Comparison of ENCODE assay signal across 25 cellular contexts in the genomic region with DNA sequence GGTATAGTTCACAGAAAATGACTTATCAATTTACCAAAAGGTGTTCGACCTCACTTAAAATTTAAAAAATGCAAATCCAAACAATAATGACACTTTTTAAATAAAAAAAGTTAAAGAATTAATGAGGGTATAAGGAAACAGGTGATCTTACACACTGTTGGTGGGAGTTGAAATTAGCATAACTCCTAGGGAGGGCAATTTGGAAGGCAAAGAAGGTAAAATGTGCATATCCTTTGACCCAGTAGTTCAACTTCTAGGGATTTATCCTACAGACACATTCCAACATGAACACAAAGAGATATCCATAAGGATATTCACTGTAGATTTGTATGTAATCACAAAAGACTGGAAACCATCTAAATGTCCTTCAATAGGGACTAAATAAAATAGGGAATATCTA.
"Had no signal": no experiment of that assay in that cellular context is flagged by ENCODE, and none has a peak within 500 bp of the region (broad histone marks: within the 10 kb centered on the region; RNA-seq: fewer than 3 reads in every experiment).

No MANE protein-coding gene starts in this region.

- H3K4me3 Mint-ChIP-seq: activated CD4-positive, alpha-beta T cell treated with anti-CD3 and anti-CD28 coated beads, Interleukin-2, amount 10 ng/mL, durations not matched to agents 24 days and 14 days; activated CD8-positive, alpha-beta T cell treated with anti-CD3 and anti-CD28 coated beads for 36 hours; activated naive CD8-positive, alpha-beta T cell treated with anti-CD3 and anti-CD28 coated beads, Interleukin-2, amount 10 ng/mL, durations not matched to agents 7 days and 5 days; activated T-cell treated with anti-CD3 and anti-CD28 coated beads, Interleukin-2, amount 50 U/mL, for 72 hours; activated T-helper 17 cell treated with anti-CD3 and anti-CD28 coated beads, Interleukin-2, amount 50 U/mL, for 72 hours; central memory CD8-positive, alpha-beta T cell had no signal

- H3K9me3 Mint-ChIP-seq: activated CD4-positive, alpha-beta T cell treated with anti-CD3 and anti-CD28 coated beads, Interleukin-2, amount 10 ng/mL, durations not matched to agents 24 days and 14 days; activated CD8-positive, alpha-beta T cell treated with anti-CD3 and anti-CD28 coated beads for 36 hours; activated naive CD8-positive, alpha-beta T cell treated with anti-CD3 and anti-CD28 coated beads, Interleukin-2, amount 10 ng/mL, durations not matched to agents 7 days and 5 days; activated T-cell treated with anti-CD3 and anti-CD28 coated beads, Interleukin-2, amount 50 U/mL, for 72 hours; activated T-helper 17 cell treated with anti-CD3 and anti-CD28 coated beads, Interleukin-2, amount 50 U/mL, for 72 hours; central memory CD8-positive, alpha-beta T cell had no signal

- H3K27me3 Mint-ChIP-seq: activated naive CD8-positive, alpha-beta T cell treated with anti-CD3 and anti-CD28 coated beads, Interleukin-2, amount 10 ng/mL, durations not matched to agents 7 days and 5 days had no signal

- H3K9me3 ChIP-seq: SJCRH30 had no signal

- H3K36me3 ChIP-seq: brain microvascular endothelial cell, cardiac muscle cell, SJCRH30, WERI-Rb-1 had no signal

- H3K27ac ChIP-seq: brain microvascular endothelial cell, cardiac muscle cell, SJCRH30, SK-N-MC, WERI-Rb-1 had no signal

- H3K36me3 Mint-ChIP-seq: activated naive CD8-positive, alpha-beta T cell treated with anti-CD3 and anti-CD28 coated beads, Interleukin-2, amount 10 ng/mL, durations not matched to agents 7 days and 5 days had no signal

- ATAC-seq: activated CD8-positive, alpha-beta T cell treated with anti-CD3 and anti-CD28 coated beads for 36 hours; activated T-cell treated with anti-CD3 and anti-CD28 coated beads, Interleukin-2, amount 50 U/mL, for 72 hours; activated T-helper 17 cell treated with anti-CD3 and anti-CD28 coated beads, Interleukin-2, amount 50 U/mL, for 72 hours; Panc1 had no signal

- H3K27me3 ChIP-seq: brain microvascular endothelial cell, cardiac muscle cell, SJCRH30 had no signal

- H3K4me1 Mint-ChIP-seq: activated CD4-positive, alpha-beta T cell treated with anti-CD3 and anti-CD28 coated beads, Interleukin-2, amount 10 ng/mL, durations not matched to agents 24 days and 14 days; activated naive CD8-positive, alpha-beta T cell treated with anti-CD3 and anti-CD28 coated beads, Interleukin-2, amount 10 ng/mL, durations not matched to agents 7 days and 5 days; activated T-helper 17 cell treated with anti-CD3 and anti-CD28 coated beads, Interleukin-2, amount 50 U/mL, for 72 hours; central memory CD8-positive, alpha-beta T cell had no signal

- H3K4me1 ChIP-seq: SJCRH30 had no signal

- DNase-seq: activated CD4-positive, alpha-beta T cell treated with anti-CD3 and anti-CD28 coated beads, Interleukin-2, amount 10 ng/mL, durations not matched to agents 24 days and 14 days; activated CD4-positive, alpha-beta T cell treated with anti-CD3 and anti-CD28 coated beads, Interleukin-2, amount 50 U/mL, for 4 hours; activated CD8-positive, alpha-beta T cell treated with anti-CD3 and anti-CD28 coated beads for 36 hours; activated effector memory CD4-positive, alpha-beta T cell treated with anti-CD3 and anti-CD28 coated beads, Interleukin-2, amount 50 U/mL, for 16 hours; activated naive CD4-positive, alpha-beta T cell; activated naive CD4-positive, alpha-beta T cell treated with anti-CD3 and anti-CD28 coated beads, Interleukin-2, amount 50 U/mL, for 16 hours; activated naive CD8-positive, alpha-beta T cell treated with anti-CD3 and anti-CD28 coated beads, Interleukin-2, amount 10 ng/mL, durations not matched to agents 7 days and 5 days; activated T-cell treated with anti-CD3 and anti-CD28 coated beads, Interleukin-2, amount 50 U/mL, for 1 hour; activated T-cell treated with anti-CD3 and anti-CD28 coated beads, Interleukin-2, amount 50 U/mL, for 72 hours; brain microvascular endothelial cell; Karpas-422; NCI-H1436 treated with DMSO at 0.1 percent for 48 hours; NCI-H1694 treated with DMSO at 0.1 percent for 48 hours; NCI-H2029; NCI-H345; NCI-H524 treated with DMSO at 0.1 percent for 48 hours; SHP77; SJCRH30; T1000; WERI-Rb-1 had no signal

- H3K27ac Mint-ChIP-seq: activated CD4-positive, alpha-beta T cell treated with anti-CD3 and anti-CD28 coated beads, Interleukin-2, amount 10 ng/mL, durations not matched to agents 24 days and 14 days; activated CD8-positive, alpha-beta T cell treated with anti-CD3 and anti-CD28 coated beads for 36 hours; activated naive CD8-positive, alpha-beta T cell treated with anti-CD3 and anti-CD28 coated beads, Interleukin-2, amount 10 ng/mL, durations not matched to agents 7 days and 5 days; activated T-cell treated with anti-CD3 and anti-CD28 coated beads, Interleukin-2, amount 50 U/mL, for 72 hours; activated T-helper 17 cell treated with anti-CD3 and anti-CD28 coated beads, Interleukin-2, amount 50 U/mL, for 72 hours had no signal

- H3K4me3 ChIP-seq: cardiac muscle cell, SJCRH30, SK-N-MC had no signal
